Comparison of ENCODE assay signal across 8 cellular contexts in genomic region chr10:43574035-43574892, GRCh38. TPM values are rescaled to one million over a fixed set of nuclear protein-coding genes. Genes with fewer than 3 reads are reported as not detected.
DNase-seq lines count a peak whose midpoint lies in the region; ATAC-seq and TF ChIP-seq lines count a peak whose summit lies in the region.

Gene ZNF239, minus strand, starts transcription at chr10:43574616. Its CDS starts 16,537 bp downstream, at chr10:43558079.

- TF ChIP-seq CTCF in BJ (IDR thresholded peaks at IDR 0.05; ENCODE audit: insufficient read depth, low read depth, low read length) (no peak), omental fat pad (IDR thresholded peaks at IDR 0.05) (no peak), suprapubic skin (IDR thresholded peaks at IDR 0.05) (no peak)

- CTCF ChIA-PET in BJ (lab: Yijun Ruan, JAX): interaction anchor here (0.6 kb wide), 1 partner anchor 11 kb away, joined by 4 read pairs; no protein-coding TSS in a partner anchor

- H3K4me1 ChIP-seq in suprapubic skin: peaks cover 21% of the 10 kb centered on the region

- peaks cover 23 to 37% of the 10 kb centered on the region in 2 donors for H3K9me3 Mint-ChIP-seq in activated naive CD4-positive, alpha-beta T cell treated with anti-CD3 and anti-CD28 coated beads, Interleukin-2, amount 50 U/mL, for 72 hours

- H3K36me3 Mint-ChIP-seq in activated naive CD4-positive, alpha-beta T cell treated with anti-CD3 and anti-CD28 coated beads, Interleukin-2, amount 50 U/mL, for 72 hours: peaks cover 26 to 63% of the 10 kb centered on the region in 2 donors

- in situ Hi-C loops in SK-MEL-5 (cut with HindIII; ENCODE audit: low pct_unique_long_range_greater_than_20kb, low sequenced_read_pairs): no loop called here

- no peak for TF ChIP-seq POLR2A in suprapubic skin (IDR thresholded peaks at IDR 0.05)

- H3K27me3 ChIP-seq in BJ (ENCODE audit: control insufficient read depth, insufficient read depth, low read length): no peaks in the 10 kb centered on the region
- H3K27me3 ChIP-seq in suprapubic skin: no peaks in the 10 kb centered on the region

- intact Hi-C loops in head of caudate nucleus (cut with DNase I): no loop called here

- H3K9me3 ChIP-seq in suprapubic skin: no peaks in the 10 kb centered on the region

- POLR2A ChIA-PET in BJ (lab: Charles Lee): no interaction called here

- H3K27ac ChIP-seq in suprapubic skin: peak within 1 kb of the TSS; percentile 61

- peak within 1 kb of the TSS; percentile 64 for H3K4me3 ChIP-seq in BJ (ENCODE audit: low read depth, low read length)
- H3K4me3 ChIP-seq in suprapubic skin: peak within 1 kb of the TSS; percentile 68

- DNase-seq in BJ (ENCODE audit: low read depth): peak; percentile 57
- peak; percentile 30 for DNase-seq in SK-MEL-5 (ENCODE audit: low read depth, low spot score)
- DNase-seq in activated naive CD4-positive, alpha-beta T cell treated with anti-CD3 and anti-CD28 coated beads, Interleukin-2, amount 50 U/mL, for 72 hours (ENCODE audit: low spot score in 2 of 2): peak; percentile 75 to 88
- DNase-seq in head of caudate nucleus: peak; percentile 76 to 96 (median 92)
- peak; percentile 71 for DNase-seq in omental fat pad (ENCODE audit: low spot score)
- peak; percentile 92 to 93 for DNase-seq in suprapubic skin (ENCODE audit: low spot score in 2 of 2)

- no peak for TF ChIP-seq EP300 in suprapubic skin (IDR thresholded peaks at IDR 0.05)

- WGBS in suprapubic skin: 11% methylated on average over 25 of the region's 75 CpGs

- H3K36me3 ChIP-seq in BJ (ENCODE audit: control insufficient read depth, insufficient read depth, low read length): no peaks in the 10 kb centered on the region
- no peaks in the 10 kb centered on the region for H3K36me3 ChIP-seq in suprapubic skin

- ATAC-seq in GM19328 (IDR thresholded peaks at IDR 0.05; ENCODE audit: unreplicated experiment) (peak; percentile 92), HG03520 (IDR thresholded peaks at IDR 0.05; ENCODE audit: unreplicated experiment) (peak; percentile 92), omental fat pad (ENCODE audit: low FRiP score) (peak; percentile 97)
- ATAC-seq in activated naive CD4-positive, alpha-beta T cell treated with anti-CD3 and anti-CD28 coated beads, Interleukin-2, amount 50 U/mL, for 72 hours: peak; percentile 90 to 92

- H3K27ac Mint-ChIP-seq in activated naive CD4-positive, alpha-beta T cell treated with anti-CD3 and anti-CD28 coated beads, Interleukin-2, amount 50 U/mL, for 72 hours: peak within 1 kb of the TSS; percentile 37 to 71

RNA-seq across cellular contexts. Expression of gene ZNF239, which starts in this region (rescaled TPM):
- 5.1 and 5.8 TPM in 2 replicates for polyA plus RNA-seq in BJ (2011; rRNA removed)
- polyA minus RNA-seq in BJ (2011; rRNA and poly(A)+ RNA removed): 3.6 and 5.7 TPM in 2 replicates
- 1.8 and 2.1 TPM in 2 replicates for total RNA-seq in SK-MEL-5 (2014; rRNA removed; shearing (Covaris generic))
- 1.2 and 1.3 TPM in 2 replicates for polyA plus RNA-seq in SK-MEL-5 (2015; cell fraction: cytosol; rRNA removed)
- 3.8 and 4.4 TPM in 2 replicates for polyA plus RNA-seq in SK-MEL-5 (2015; cell fraction: nucleus; rRNA removed)
- total RNA-seq in activated naive CD4-positive, alpha-beta T cell treated with anti-CD3 and anti-CD28 coated beads, Interleukin-2, amount 50 U/mL, for 72 hours: 1 to 10 TPM in 1 of 2 donors, under 1 TPM in 1; 0.41 to 1.8 TPM
- 1 to 10 TPM; 1.3 to 5.3 (median 4.1) TPM for total RNA-seq in omental fat pad
- total RNA-seq in suprapubic skin: 1 to 10 TPM in 1 of 4 donors, under 1 TPM in 3; 0.30 to 1.2 (median 0.69) TPM

Comparison
In these comparisons a context has a peak if more than half of its experiments do, and no peak if none do; other contexts are left out.
1. Peak in every context shown above with its lines: DNase-seq, ATAC-seq, H3K4me3 ChIP-seq and H3K27ac ChIP-seq.
2. DNase-seq: peak in every context shown above with its lines; median percentile 92 in suprapubic skin; 92 in head of caudate nucleus; 82 in activated naive CD4-positive, alpha-beta T cell treated with anti-CD3 and anti-CD28 coated beads, Interleukin-2, amount 50 U/mL, for 72 hours; 71 in omental fat pad; 57 in BJ; 30 in SK-MEL-5.